23 cellular contexts compared by ENCODE assay signal in genomic region chr9:40935336-40935735, GRCh38.
"Had no signal": no experiment of that assay in that cellular context is flagged by ENCODE, and none has a peak within 500 bp of the region (broad histone marks: within the 10 kb centered on the region; RNA-seq: fewer than 3 reads in every experiment).

No MANE protein-coding gene starts in this region.

- H3K4me3 Mint-ChIP-seq: dendritic cell treated with granulocyte-macrophage colony-stimulating factor and Interleukin-4, amounts not matched to agents 40 ng/mL and 50 ng/mL, for 4 days; effector memory CD8-positive, alpha-beta T cell; endodermal cell had no signal

- H3K27ac Mint-ChIP-seq: dendritic cell treated with granulocyte-macrophage colony-stimulating factor and Interleukin-4, amounts not matched to agents 40 ng/mL and 50 ng/mL, for 4 days; effector memory CD8-positive, alpha-beta T cell; endodermal cell had no signal

- H3K9me3 ChIP-seq: colonic mucosa had no signal

- H3K36me3 ChIP-seq: colonic mucosa, esophagus squamous epithelium, gastrocnemius medialis, heart left ventricle had no signal

- H3K4me1 ChIP-seq: colonic mucosa, esophagus squamous epithelium, foreskin keratinocyte, gastrocnemius medialis, gastroesophageal sphincter, heart left ventricle, heart right ventricle had no signal

- H3K27ac ChIP-seq: colonic mucosa, coronary artery, dorsolateral prefrontal cortex, epithelial cell of prostate, esophagus squamous epithelium, foreskin keratinocyte, gastrocnemius medialis, gastroesophageal sphincter, heart left ventricle, heart right ventricle had no signal

- H3K4me3 ChIP-seq: colonic mucosa, coronary artery, dorsolateral prefrontal cortex, esophagus squamous epithelium, gastrocnemius medialis, gastroesophageal sphincter, heart left ventricle, heart right ventricle had no signal

- H3K27me3 ChIP-seq: colonic mucosa, esophagus squamous epithelium, foreskin keratinocyte, gastrocnemius medialis, gastroesophageal sphincter, heart left ventricle, heart right ventricle had no signal

- H3K4me1 Mint-ChIP-seq: endodermal cell had no signal

- DNase-seq: colonic mucosa; cortex of kidney; dermis blood vessel endothelial cell; dorsolateral prefrontal cortex; effector CD4-positive, alpha-beta T cell; effector CD8-positive, alpha-beta T cell; effector memory CD4-positive, alpha-beta T cell; effector memory CD8-positive, alpha-beta T cell; endodermal cell; erythroblast; esophagus squamous epithelium; foreskin fibroblast; foreskin keratinocyte; foreskin melanocyte; gastrocnemius medialis; glutamatergic neuron; head of caudate nucleus; heart left ventricle; heart right ventricle had no signal

- H3K27me3 Mint-ChIP-seq: dendritic cell treated with granulocyte-macrophage colony-stimulating factor and Interleukin-4, amounts not matched to agents 40 ng/mL and 50 ng/mL, for 4 days; effector memory CD8-positive, alpha-beta T cell had no signal
